10 cellular contexts compared by ENCODE assay signal in genomic region chrX:100829730-100830129, GRCh38. TPM values are rescaled to one million over a fixed set of nuclear protein-coding genes. Genes with fewer than 3 reads are reported as not detected.
A peak's percentile ranks its signal among the peaks of the same experiment; 100 is the strongest.
DNase-seq lines count a peak whose midpoint lies in the region; ATAC-seq, FAIRE-seq and TF ChIP-seq lines count a peak whose summit lies in the region.
"Had no signal": no experiment of that assay in that cellular context is flagged by ENCODE, and none has a peak within 500 bp of the region (broad histone marks: within the 10 kb centered on the region; RNA-seq: fewer than 3 reads in every experiment).

No MANE protein-coding gene starts in this region.

- H3K9me3 Mint-ChIP-seq in WTC11 = no peaks in the 10 kb centered on the region
- peaks cover 14% of the 10 kb centered on the region for H3K9me3 Mint-ChIP-seq in mesothelial cell of epicardium

- 0 out of 2 replicates have a peak, but pooled peaks have one; percentile 6 for TF ChIP-seq RAD21 in GM12878 (IDR thresholded peaks at IDR 0.05; ENCODE audit: insufficient read depth, low read depth, low read length)

- in situ Hi-C loops in GM12878 (cut with MboI) (no loop called here), GM13977 (cut with MboI; ENCODE audit: low pct_unique_long_range_greater_than_20kb, low sequenced_read_pairs, unreplicated experiment) (no loop called here)

- H3K36me3 ChIP-seq in GM12878 (ENCODE audit: control insufficient read depth in 2 of 2, insufficient read depth in 2 of 2, low read length in 1 of 2) = peaks cover 2 to 10% of the 10 kb centered on the region in 2 experiments; a peak in 2 of 4 replicates

- peak in 1 of 2 experiments; percentile 11; a peak in 1 of 4 replicates for TF ChIP-seq EP300 in GM12878 (IDR thresholded peaks at IDR 0.05; ENCODE audit: borderline replicate concordance in 1 of 2, control insufficient read depth in 1 of 2, low read depth in 2 of 2, low read length in 2 of 2)

- SMC1A ChIA-PET in GM12878 (lab: Charles Lee; ENCODE audit: uncharacterized antibody, unreplicated experiment) = interaction anchor here (1.3 to 3.0 kb wide), 4 partner anchors 9 to 66 kb away, joined by 3 to 20 read pairs (median 4); partner anchors contain the start of genes CSTF2 and NOX1

- DNase-seq in CD1c-positive myeloid dendritic cell (ENCODE audit: extremely low spot score) (peak; percentile 8), GM12878 (ENCODE audit: low read depth, low spot score) (peak; percentile 45), GM13977 (ENCODE audit: low spot score) (no peak), WTC11 (ENCODE audit: low spot score) (no peak), Ammon's horn (ENCODE audit: low spot score) (no peak), mesothelial cell of epicardium (ENCODE audit: low spot score in 2 of 2, unreplicated experiment in 2 of 2) (no peak)

- H3K4me3 ChIP-seq in GM12878 = peak overlapping the region; percentile 16; the same call in 1 of the 2 replicates

- no peak for TF ChIP-seq POLR2A in GM12878 (IDR thresholded peaks at IDR 0.05; ENCODE audit: low read depth, low read length)

- no TSS peak for BruUV-seq in GM12878 (replicated peaks; lab: Mats Ljungman, UMichigan)

- H3K4me3 Mint-ChIP-seq in WTC11 (no peak overlapping the region), mesothelial cell of epicardium (no peak overlapping the region)

- FAIRE-seq in GM12878 (lab: Jason Lieb, UNC) = peak; percentile 70

- ATAC-seq in GM21367 (IDR thresholded peaks at IDR 0.05; ENCODE audit: unreplicated experiment) (peak; percentile 68), HG03571 (IDR thresholded peaks at IDR 0.05; ENCODE audit: unreplicated experiment) (peak; percentile 74), GM12878 (peak; percentile 90), WTC11 (no peak)

- intact Hi-C loops in GM12878 (cut with micrococcal nuclease; ENCODE audit: unreplicated experiment) = no loop called here

- H3K27me3 Mint-ChIP-seq in WTC11 (ENCODE audit: low read depth) (no peaks in the 10 kb centered on the region), mesothelial cell of epicardium (ENCODE audit: low read depth) (no peaks in the 10 kb centered on the region)

- TF ChIP-seq CTCF in GM12878 (IDR thresholded peaks at IDR 0.05 in 2 of 3, conservative IDR thresholded peaks at IDR 0.05 in 1 of 3; ENCODE audit: control insufficient read depth in 2 of 3, extremely low read depth in 1 of 3, insufficient read depth in 1 of 3, low read depth in 3 of 3, low read length in 3 of 3) (no peak; a peak in 1 of 6 replicates), GM13977 (IDR thresholded peaks at IDR 0.05; ENCODE audit: extremely low read depth, insufficient read depth, missing control alignments) (no peak), WTC11 (IDR thresholded peaks at IDR 0.05) (no peak), mesothelial cell of epicardium (IDR thresholded peaks at IDR 0.05; ENCODE audit: unreplicated experiment) (no peak)

- H3K4me1 ChIP-seq in GM12878 (ENCODE audit: control insufficient read depth, insufficient read depth, low read length) = peaks cover 4% of the 10 kb centered on the region; the same call in 1 of the 2 replicates

- H3K27ac ChIP-seq in GM12878 (ENCODE audit: control insufficient read depth, insufficient read depth) = peak overlapping the region; percentile 78
- H3K27ac ChIP-seq: neutrophil had no signal

- CTCF ChIA-PET in GM12878 (lab: Yijun Ruan, JAX) (no interaction called here), WTC11 (lab: Charles Lee) (no interaction called here)

- H3K4me2 ChIP-seq in GM12878 (ENCODE audit: control insufficient read depth, insufficient read depth) = peak overlapping the region; percentile 70

- no peak overlapping the region for H2AFZ ChIP-seq in GM12878 (ENCODE audit: control insufficient read depth, low read depth, low read length)

- no peaks in the 10 kb centered on the region for H3K4me1 Mint-ChIP-seq in WTC11
- no peaks in the 10 kb centered on the region for H3K4me1 Mint-ChIP-seq in mesothelial cell of epicardium

- no peaks in the 10 kb centered on the region for H3K27me3 ChIP-seq in GM12878 (replicated peaks in 1 of 2; ENCODE audit: control insufficient read depth in 2 of 2, insufficient read depth in 2 of 2, low read length in 1 of 2)
- H3K27me3 ChIP-seq: neutrophil had no signal

- peaks cover 59% of the 10 kb centered on the region for H3K36me3 Mint-ChIP-seq in WTC11
- peaks cover 35% of the 10 kb centered on the region for H3K36me3 Mint-ChIP-seq in mesothelial cell of epicardium

- 0% methylated on average over 2 of the region's 2 CpGs for WGBS in GM12878 (ENCODE audit: insufficient coverage, insufficient replicate concordance, low lambda C conversion rate, missing lambda C conversion rate)

- H3K79me2 ChIP-seq in GM12878 (ENCODE audit: control insufficient read depth, insufficient read depth, low read length) = no peaks in the 10 kb centered on the region

- no peak overlapping the region for H3K27ac Mint-ChIP-seq in WTC11
- no peak overlapping the region for H3K27ac Mint-ChIP-seq in mesothelial cell of epicardium

- H4K20me1 ChIP-seq in GM12878 (ENCODE audit: control insufficient read depth, insufficient read depth) = no peaks in the 10 kb centered on the region

- H3K9me3 ChIP-seq in GM12878 (replicated peaks; ENCODE audit: control insufficient read depth, insufficient read depth, low read length) = no peaks in the 10 kb centered on the region
- H3K9me3 ChIP-seq: neutrophil had no signal

- RAD21 ChIA-PET in GM12878 (lab: Charles Lee; ENCODE audit: unreplicated experiment) = interaction anchor here (1.3 to 2.6 kb wide), 2 partner anchors 100 to 268 kb away, joined by 3 to 8 read pairs; partner anchors contain the start of gene CENPI

- H3K9ac ChIP-seq in GM12878 (ENCODE audit: control insufficient read depth, insufficient read depth, low read length) = no peak overlapping the region; the same call in 1 of the 2 replicates

- POLR2A ChIA-PET in GM12878 (lab: Charles Lee) = no interaction called here
- POLR2A ChIA-PET in WTC11 (lab: Charles Lee) = no interaction called here

TF ChIP-seq in GM12878, 131 proteins besides CTCF, POLR2A, EP300 and RAD21 (continues in another document):
- TF ChIP-seq NR2C2 (IDR thresholded peaks at IDR 0.05; ENCODE audit: borderline replicate concordance, control insufficient read depth, insufficient read length, low read depth) = no peak

TF ChIP-seq in WTC11, 78 proteins besides CTCF, POLR2A, EP300 and RAD21:
- TF ChIP-seq ATF1 (CRISPR knock-in tag; IDR thresholded peaks at IDR 0.05) (no peak), HMGA2 (CRISPR knock-in tag; IDR thresholded peaks at IDR 0.05) (no peak)

RNA-seq across cellular contexts. Expression of gene CSTF2, which starts 9.5 kb away (rescaled TPM):
- total RNA-seq in GM12878 (2013; cell fraction: nucleolus; rRNA removed) = 18.4 and 18.5 TPM in 2 replicates
- total RNA-seq in GM12878 (2014; rRNA removed) (34.8 and 35.6 TPM in 2 replicates), GM12878 (2014; rRNA removed; fragmentation: Illumina TruSeq; extraction: Trizol) (28.7 and 30.3 TPM in 2 replicates), GM12878 (2021) (31.9 and 35.2 TPM in 2 replicates), WTC11 (2021) (29.8 to 30.3 TPM (median 30.2 TPM) in 3 replicates), mesothelial cell of epicardium (15.4 to 18.4 TPM (median 16.3 TPM) in 3 replicates)
- 11.4 TPM for polyA plus RNA-seq in GM12878 (2011; ENCODE audit: low read depth)
- polyA plus RNA-seq in GM12878 (2011; rRNA removed) (42.7 and 45.2 TPM in 2 replicates), GM12878 (2014; fragmentation: Illumina TruSeq; extraction: Trizol) (37.1 and 40.2 TPM in 2 replicates), GM12878 (2014; fragmentation: Nextera tagmentation; extraction: Ambion mirVana) (1 to 10 TPM; 7.7 to 9.0 TPM), GM12878 (2014; rRNA removed) (36.5 and 36.9 TPM in 2 replicates), GM12878 (2016; fragmentation: Nextera tagmentation; extraction: Ambion mirVana) (10 to 100 TPM; 56.9 to 66.6 TPM)
- 34.6 and 43.0 TPM in 2 replicates for polyA plus RNA-seq in GM12878 (2011; cell fraction: cytosol; rRNA removed)
- polyA plus RNA-seq in GM12878 (2011; cell fraction: nucleus; rRNA removed) = 50.7 and 55.2 TPM in 2 replicates
- 16.0 and 17.3 TPM in 2 replicates for polyA plus RNA-seq in GM12878 (2012)
- polyA minus RNA-seq in GM12878 (2011; rRNA and poly(A)+ RNA removed) = 31.1 and 33.9 TPM in 2 replicates
- polyA minus RNA-seq in GM12878 (2011; cell fraction: cytosol; rRNA and poly(A)+ RNA removed) = 7.8 and 9.4 TPM in 2 replicates
- polyA minus RNA-seq in GM12878 (2011; cell fraction: nucleus; rRNA and poly(A)+ RNA removed) = 10.0 and 14.6 TPM in 2 replicates

RNA-seq across cellular contexts. Expression of gene NOX1, which starts 44.4 kb away (rescaled TPM):
- not detected in 2 replicates for total RNA-seq in GM12878 (2013; cell fraction: nucleolus; rRNA removed)
- total RNA-seq in GM12878 (2014; rRNA removed) = not detected in 2 replicates
- not detected in 2 replicates for total RNA-seq in GM12878 (2014; rRNA removed; fragmentation: Illumina TruSeq; extraction: Trizol)
- total RNA-seq in GM12878 (2021) = 0.16 TPM in 1 of 2 replicates, not detected in the other
- not detected for polyA plus RNA-seq in GM12878 (2011; ENCODE audit: low read depth)
- not detected in 2 replicates for polyA plus RNA-seq in GM12878 (2011; rRNA removed)
- not detected in 2 replicates for polyA plus RNA-seq in GM12878 (2011; cell fraction: cytosol; rRNA removed)
- polyA plus RNA-seq in GM12878 (2011; cell fraction: nucleus; rRNA removed) = not detected in 2 replicates
- not detected in 2 replicates for polyA plus RNA-seq in GM12878 (2012)
- polyA plus RNA-seq in GM12878 (2014; fragmentation: Illumina TruSeq; extraction: Trizol) = 0.03 TPM in 1 of 2 replicates, not detected in the other
- polyA plus RNA-seq in GM12878 (2014; fragmentation: Nextera tagmentation; extraction: Ambion mirVana) = under 1 TPM in 1 of 2 experiments, not detected in 1; 0.09 TPM
- not detected in 2 replicates for polyA plus RNA-seq in GM12878 (2014; rRNA removed)
- under 1 TPM; 0.08 TPM for polyA plus RNA-seq in GM12878 (2016; fragmentation: Nextera tagmentation; extraction: Ambion mirVana)
- polyA minus RNA-seq in GM12878 (2011; rRNA and poly(A)+ RNA removed) = not detected in 2 replicates
- not detected in 2 replicates for polyA minus RNA-seq in GM12878 (2011; cell fraction: cytosol; rRNA and poly(A)+ RNA removed)
- not detected in 2 replicates for polyA minus RNA-seq in GM12878 (2011; cell fraction: nucleus; rRNA and poly(A)+ RNA removed)
- not detected in 3 replicates for total RNA-seq in WTC11 (2021)
- not detected in 3 replicates for total RNA-seq in mesothelial cell of epicardium
- total RNA-seq: activated CD8-positive, alpha-beta memory T cell treated with anti-CD3 and anti-CD28 coated beads for 36 hours had no signal

Comparison
In these comparisons a context has a peak if more than half of its experiments do, and no peak if none do; other contexts are left out.
1. DNase-seq: peak in CD1c-positive myeloid dendritic cell (single experiment) and GM12878 (single experiment); none in GM13977 (single experiment), WTC11 (single experiment), Ammon's horn (single experiment) and mesothelial cell of epicardium (0 of 2).